ENCODE assay signal across 8 cellular contexts in the genomic region with DNA sequence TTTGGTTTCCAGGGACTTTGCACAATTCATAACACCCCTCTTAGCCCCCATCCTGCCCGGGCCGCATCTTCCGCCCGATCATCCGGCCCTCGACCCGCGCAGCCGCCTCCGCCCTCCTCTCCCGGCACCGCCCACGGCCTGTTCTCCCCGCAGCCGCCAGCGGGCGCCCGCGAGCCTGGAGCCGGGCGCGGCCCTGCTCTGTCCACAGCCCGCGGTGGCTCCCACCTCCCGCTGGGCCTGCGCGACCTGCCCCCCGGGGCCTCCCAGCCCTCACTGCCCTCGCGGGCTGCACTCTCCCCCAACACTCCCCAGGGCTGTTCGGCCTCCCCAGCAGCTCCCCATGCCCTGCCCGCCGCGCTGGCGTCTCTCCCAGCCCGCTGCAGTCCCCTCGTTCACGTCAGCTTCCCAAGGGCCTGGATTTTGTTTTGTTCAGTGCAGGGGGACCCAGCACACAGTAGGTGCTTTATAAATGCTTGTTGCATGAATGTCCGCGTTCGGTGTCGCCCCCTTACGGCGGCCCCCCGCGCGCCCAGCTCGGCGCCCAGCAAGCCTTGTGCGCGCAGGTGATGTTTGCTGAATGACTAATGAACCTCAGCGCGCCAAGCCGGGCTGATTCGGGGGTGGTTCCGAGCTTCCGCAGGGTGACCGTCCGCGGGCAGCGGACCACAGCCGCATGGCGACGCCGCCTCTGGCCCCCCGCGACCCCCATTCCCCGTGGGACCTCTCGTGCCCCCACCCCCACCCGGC.
DNase-seq lines count a peak whose midpoint lies in the region; ATAC-seq, FAIRE-seq and TF ChIP-seq lines count a peak whose summit lies in the region.

No MANE protein-coding gene starts in this region.

- ATAC-seq in GM19351 (IDR thresholded peaks at IDR 0.05; ENCODE audit: unreplicated experiment), result no peak

- FAIRE-seq in H54 (lab: Jason Lieb, UNC), result no peak

- DNase-seq in DMS53 treated with DMSO at 0.1 percent for 48 hours (lab: John Stamatoyannopoulos, UW; ENCODE audit: unreplicated experiment), result peak; percentile 29
- DNase-seq in H54 (ENCODE audit: insufficient read length, low spot score), result peak; percentile 95
- DNase-seq in NCI-H2029 (lab: John Stamatoyannopoulos, UW), result peak; percentile 22
- DNase-seq in activated CD4-positive, alpha-beta T cell treated with anti-CD3 and anti-CD28 coated beads for 24 hours (ENCODE audit: low read depth in 2 of 2), result peak; percentile 64 to 69
- peak; percentile 53 for DNase-seq in choroid plexus epithelial cell (ENCODE audit: low read depth)
- DNase-seq in left kidney (ENCODE audit: low read depth, low spot score), result peak; percentile 85
- DNase-seq in stimulated activated CD4-positive, alpha-beta T cell treated with anti-CD3 and anti-CD28 coated beads, Interleukin-2, amount 100 ng/mL, for 48 hours, result peak; percentile 77 to 84

- TF ChIP-seq POLR2A in H54 (IDR thresholded peaks at IDR 0.05; ENCODE audit: low read depth, low read length), result no peak

- H3K4me3 ChIP-seq in choroid plexus epithelial cell (ENCODE audit: low read depth, low read length), result peak overlapping the region; percentile 37

- TF ChIP-seq CTCF in choroid plexus epithelial cell (conservative IDR thresholded peaks at IDR 0.05; ENCODE audit: low read depth, low read length), result peak; percentile 46

Comparison
In these comparisons a context has a peak if more than half of its experiments do, and no peak if none do; other contexts are left out.
1. DNase-seq: peak in every context shown above with its lines; median percentile 95 in H54; 85 in left kidney; 80 in stimulated activated CD4-positive, alpha-beta T cell treated with anti-CD3 and anti-CD28 coated beads, Interleukin-2, amount 100 ng/mL, for 48 hours; 66 in activated CD4-positive, alpha-beta T cell treated with anti-CD3 and anti-CD28 coated beads for 24 hours; 53 in choroid plexus epithelial cell; 29 in DMS53 treated with DMSO at 0.1 percent for 48 hours; 22 in NCI-H2029.